In genomic region chr1:63892632-63893395, GRCh38 we compare ENCODE assay signal across 8 cellular contexts.
DNase-seq lines count a peak whose midpoint lies in the region; ATAC-seq and TF ChIP-seq lines count a peak whose summit lies in the region.

No MANE protein-coding gene starts in this region.

- in situ Hi-C loops in G401 (cut with HindIII; ENCODE audit: low sequenced_read_pairs): no loop called here

- peak overlapping the region; percentile 15 for H3K4me2 ChIP-seq in SU-DHL-6 (ENCODE audit: low read depth, low read length, poor library complexity, severe bottlenecking)

- H3K4me3 ChIP-seq in SU-DHL-6 (ENCODE audit: insufficient read depth, low read length, poor library complexity, severe bottlenecking): no peak overlapping the region
- no peak overlapping the region for H3K4me3 ChIP-seq in right atrium auricular region
- H3K4me3 ChIP-seq in suprapubic skin: no peak overlapping the region

- DNase-seq in G401 (ENCODE audit: low spot score) (peak; percentile 91), GM20000 (ENCODE audit: low spot score) (peak; percentile 43), right atrium auricular region (ENCODE audit: low spot score) (no peak), suprapubic skin (ENCODE audit: low spot score in 2 of 2) (no peak), NCI-H1930 (lab: John Stamatoyannopoulos, UW) (no peak)
- DNase-seq in NK-92 treated with Interleukin-12 subunit alpha and Interleukin-12 subunit beta, amount 100 ng/mL, for 24 hours (lab: John Stamatoyannopoulos, UW): no peak

- no peaks in the 10 kb centered on the region for H3K9me2 ChIP-seq in SU-DHL-6 (replicated peaks; ENCODE audit: insufficient read depth, low read length)

- TF ChIP-seq CTCF in GM20000 (IDR thresholded peaks at IDR 0.05; ENCODE audit: extremely low read depth, missing control alignments): no peak
- no peak for TF ChIP-seq CTCF in SU-DHL-6 (IDR thresholded peaks at IDR 0.05; ENCODE audit: insufficient read depth, low read length, poor library complexity, severe bottlenecking)
- TF ChIP-seq CTCF in right atrium auricular region (IDR thresholded peaks at IDR 0.05): no peak
- TF ChIP-seq CTCF in suprapubic skin (IDR thresholded peaks at IDR 0.05): no peak

- no peaks in the 10 kb centered on the region for H4K20me1 ChIP-seq in SU-DHL-6 (ENCODE audit: low read depth, low read length)

- no peaks in the 10 kb centered on the region for H3F3A ChIP-seq in SU-DHL-6 (ENCODE audit: insufficient read depth)

- H3K79me2 ChIP-seq in SU-DHL-6 (ENCODE audit: insufficient read depth, low read length): no peaks in the 10 kb centered on the region

- H3K9ac ChIP-seq in SU-DHL-6 (ENCODE audit: low read length): no peak overlapping the region

- H3K27ac ChIP-seq in SU-DHL-6 (ENCODE audit: low read depth, low read length): no peak overlapping the region
- H3K27ac ChIP-seq in right atrium auricular region: peak overlapping the region; percentile 36 to 60
- peak overlapping the region; percentile 42 for H3K27ac ChIP-seq in suprapubic skin

- no peaks in the 10 kb centered on the region for H3K36me3 ChIP-seq in SU-DHL-6 (ENCODE audit: low read length)
- H3K36me3 ChIP-seq in right atrium auricular region: no peaks in the 10 kb centered on the region
- H3K36me3 ChIP-seq in suprapubic skin: no peaks in the 10 kb centered on the region

- 51% methylated on average over 8 of the region's 8 CpGs for WGBS in suprapubic skin

- no peak for TF ChIP-seq POLR2A in suprapubic skin (IDR thresholded peaks at IDR 0.05)

- ATAC-seq in HG03469 (IDR thresholded peaks at IDR 0.05; ENCODE audit: unreplicated experiment): peak; percentile 98

- no peak for TF ChIP-seq EP300 in suprapubic skin (IDR thresholded peaks at IDR 0.05)

- peaks cover 0 to 16% of the 10 kb centered on the region in 2 donors for H3K4me1 ChIP-seq in right atrium auricular region
- no peaks in the 10 kb centered on the region for H3K4me1 ChIP-seq in suprapubic skin

- H3K27me3 ChIP-seq in SU-DHL-6 (ENCODE audit: low read length) (no peaks in the 10 kb centered on the region), right atrium auricular region (no peaks in the 10 kb centered on the region), suprapubic skin (no peaks in the 10 kb centered on the region)

- H2AFZ ChIP-seq in SU-DHL-6 (ENCODE audit: low read depth, low read length, severe bottlenecking): no peak overlapping the region

- no peaks in the 10 kb centered on the region for H3K9me3 ChIP-seq in SU-DHL-6 (ENCODE audit: insufficient read depth, low read length)
- H3K9me3 ChIP-seq in right atrium auricular region: no peaks in the 10 kb centered on the region
- H3K9me3 ChIP-seq in suprapubic skin: peaks cover 2% of the 10 kb centered on the region

Comparison
In these comparisons a context has a peak if more than half of its experiments do, and no peak if none do; other contexts are left out.
1. DNase-seq: peak in G401 (single experiment) and GM20000 (single experiment); none in right atrium auricular region (single experiment), suprapubic skin (0 of 2), NK-92 treated with Interleukin-12 subunit alpha and Interleukin-12 subunit beta, amount 100 ng/mL, for 24 hours (single experiment) and NCI-H1930 (0 of 2).